ENCODE assay signal across 8 cellular contexts in genomic region chr20:51639206-51639832, GRCh38.
DNase-seq lines count a peak whose midpoint lies in the region; ATAC-seq, FAIRE-seq and TF ChIP-seq lines count a peak whose summit lies in the region.

No MANE protein-coding gene starts in this region.

- no peak overlapping the region for H3K27ac ChIP-seq in CD4-positive, CD25-positive, alpha-beta regulatory T cell (ENCODE audit: insufficient read depth, low read length, poor library complexity, severe bottlenecking)
- no peak overlapping the region for H3K27ac ChIP-seq in stomach

- H3K27me3 ChIP-seq in CD4-positive, CD25-positive, alpha-beta regulatory T cell (ENCODE audit: control insufficient read depth, insufficient read depth, low read length), result no peaks in the 10 kb centered on the region
- H3K27me3 ChIP-seq in stomach, result no peaks in the 10 kb centered on the region

- no peaks in the 10 kb centered on the region for H3K9me3 Mint-ChIP-seq in CD4-positive, CD25-positive, alpha-beta regulatory T cell
- H3K9me3 Mint-ChIP-seq in activated CD8-positive, alpha-beta memory T cell treated with anti-CD3 and anti-CD28 coated beads, Interleukin-2, amount 10 ng/mL, durations not matched to agents 7 days and 5 days (ENCODE audit: low read depth), result no peaks in the 10 kb centered on the region
- no peaks in the 10 kb centered on the region for H3K9me3 Mint-ChIP-seq in natural killer cell

- H3K27me3 Mint-ChIP-seq in CD4-positive, CD25-positive, alpha-beta regulatory T cell, result peaks cover 10% of the 10 kb centered on the region
- H3K27me3 Mint-ChIP-seq in activated CD8-positive, alpha-beta memory T cell treated with anti-CD3 and anti-CD28 coated beads, Interleukin-2, amount 10 ng/mL, durations not matched to agents 7 days and 5 days, result peaks cover 16% of the 10 kb centered on the region
- no peaks in the 10 kb centered on the region for H3K27me3 Mint-ChIP-seq in natural killer cell (ENCODE audit: low read depth in 2 of 2)

- H3K36me3 ChIP-seq in CD4-positive, CD25-positive, alpha-beta regulatory T cell (ENCODE audit: control insufficient read depth, insufficient read depth, low read length), result no peaks in the 10 kb centered on the region
- H3K36me3 ChIP-seq in stomach, result peaks cover 0 to 34% (median 27%) of the 10 kb centered on the region in 4 donors

- no peaks in the 10 kb centered on the region for H3K4me1 ChIP-seq in CD4-positive, CD25-positive, alpha-beta regulatory T cell (ENCODE audit: control insufficient read depth, insufficient read depth, low read length, poor library complexity, severe bottlenecking)
- peaks cover 0 to 7% (median 2%) of the 10 kb centered on the region in 4 donors for H3K4me1 ChIP-seq in stomach

- peak; percentile 11 for FAIRE-seq in H54 (lab: Jason Lieb, UNC)

- CTCF ChIA-PET in activated CD8-positive, alpha-beta memory T cell treated with anti-CD3 and anti-CD28 coated beads, Interleukin-2, amount 10 ng/mL, durations not matched to agents 7 days and 5 days (lab: Charles Lee), result interaction anchor here (1.7 kb wide), 1 partner anchor 59 kb away, joined by 4 read pairs; no protein-coding TSS in a partner anchor

- intact Hi-C loops in natural killer cell (cut with micrococcal nuclease) (loop anchor here (1.0 to 2.0 kb wide), 3 partner anchors 327 to 511 kb away; no protein-coding TSS in a partner anchor), stomach (cut with DNase I; ENCODE audit: low total_unique reads) (loop anchor here (10.0 kb wide), 1 partner anchor 325 kb away; no protein-coding TSS in a partner anchor)

- no peak overlapping the region for H3K4me3 Mint-ChIP-seq in CD4-positive, CD25-positive, alpha-beta regulatory T cell
- H3K4me3 Mint-ChIP-seq in activated CD8-positive, alpha-beta memory T cell treated with anti-CD3 and anti-CD28 coated beads, Interleukin-2, amount 10 ng/mL, durations not matched to agents 7 days and 5 days, result no peak overlapping the region
- H3K4me3 Mint-ChIP-seq in natural killer cell, result no peak overlapping the region

- peak; percentile 90 for TF ChIP-seq CTCF in natural killer cell (IDR thresholded peaks at IDR 0.05)
- peak in 5 of 7 experiments; percentile 76 to 86 (median 81) for TF ChIP-seq CTCF in stomach (IDR thresholded peaks at IDR 0.05)

- 13 to 32% (median 27%) methylated on average over 11 to 12 of the region's 12 CpGs for whole genome bisulfite sequencing in stomach, 5 donors

- no peak for TF ChIP-seq EP300 in stomach (IDR thresholded peaks at IDR 0.05)

- H3K9me3 ChIP-seq in CD4-positive, CD25-positive, alpha-beta regulatory T cell (ENCODE audit: control insufficient read depth in 2 of 2, low read length in 2 of 2), result no peaks in the 10 kb centered on the region
- no peaks in the 10 kb centered on the region for H3K9me3 ChIP-seq in stomach

- ATAC-seq in CD4-positive, CD25-positive, alpha-beta regulatory T cell (ENCODE audit: low read depth in 2 of 2), result peak in 1 of 2 donors; percentile 28
- peak; percentile 69 for ATAC-seq in activated CD8-positive, alpha-beta memory T cell treated with anti-CD3 and anti-CD28 coated beads, Interleukin-2, amount 10 ng/mL, durations not matched to agents 7 days and 5 days
- ATAC-seq in esophagus mucosa (peak; percentile 60), natural killer cell (peak; percentile 63 to 89 (median 87)), HG02840 (IDR thresholded peaks at IDR 0.05; ENCODE audit: low FRiP score, unreplicated experiment) (no peak)

- TF ChIP-seq POLR2A in H54 (IDR thresholded peaks at IDR 0.05; ENCODE audit: low read depth, low read length) (no peak), stomach (IDR thresholded peaks at IDR 0.05) (no peak)

- H3K36me3 Mint-ChIP-seq in CD4-positive, CD25-positive, alpha-beta regulatory T cell, result no peaks in the 10 kb centered on the region
- no peaks in the 10 kb centered on the region for H3K36me3 Mint-ChIP-seq in activated CD8-positive, alpha-beta memory T cell treated with anti-CD3 and anti-CD28 coated beads, Interleukin-2, amount 10 ng/mL, durations not matched to agents 7 days and 5 days
- peaks cover 7% of the 10 kb centered on the region for H3K36me3 Mint-ChIP-seq in natural killer cell

- H3K4me1 Mint-ChIP-seq in CD4-positive, CD25-positive, alpha-beta regulatory T cell, result no peaks in the 10 kb centered on the region
- peaks cover 18% of the 10 kb centered on the region for H3K4me1 Mint-ChIP-seq in activated CD8-positive, alpha-beta memory T cell treated with anti-CD3 and anti-CD28 coated beads, Interleukin-2, amount 10 ng/mL, durations not matched to agents 7 days and 5 days
- peaks cover 6 to 8% of the 10 kb centered on the region in 2 donors for H3K4me1 Mint-ChIP-seq in natural killer cell

- peak; percentile 3 to 42 (median 13) for DNase-seq in CD4-positive, CD25-positive, alpha-beta regulatory T cell
- DNase-seq in H54 (ENCODE audit: insufficient read length, low spot score) (peak; percentile 48), NCI-H82 (lab: John Stamatoyannopoulos, UW) (peak; percentile 82), natural killer cell (peak; percentile 63), stomach (peak; percentile 70)
- peak; percentile 75 for DNase-seq in activated CD8-positive, alpha-beta memory T cell treated with anti-CD3 and anti-CD28 coated beads, Interleukin-2, amount 10 ng/mL, durations not matched to agents 7 days and 5 days

- H3K27ac Mint-ChIP-seq in CD4-positive, CD25-positive, alpha-beta regulatory T cell, result no peak overlapping the region
- no peak overlapping the region for H3K27ac Mint-ChIP-seq in activated CD8-positive, alpha-beta memory T cell treated with anti-CD3 and anti-CD28 coated beads, Interleukin-2, amount 10 ng/mL, durations not matched to agents 7 days and 5 days
- peak overlapping the region in 1 of 2 donors; percentile 55 for H3K27ac Mint-ChIP-seq in natural killer cell

- H3K4me3 ChIP-seq in CD4-positive, CD25-positive, alpha-beta regulatory T cell (ENCODE audit: low read depth, low read length), result no peak overlapping the region
- no peak overlapping the region for H3K4me3 ChIP-seq in stomach

Comparison
In these comparisons a context has a peak if more than half of its experiments do, and no peak if none do; other contexts are left out.
1. DNase-seq: peak in every context shown above with its lines; median percentile 82 in NCI-H82; 75 in activated CD8-positive, alpha-beta memory T cell treated with anti-CD3 and anti-CD28 coated beads, Interleukin-2, amount 10 ng/mL, durations not matched to agents 7 days and 5 days; 70 in stomach; 63 in natural killer cell; 48 in H54; 13 in CD4-positive, CD25-positive, alpha-beta regulatory T cell.